In the genomic region with DNA sequence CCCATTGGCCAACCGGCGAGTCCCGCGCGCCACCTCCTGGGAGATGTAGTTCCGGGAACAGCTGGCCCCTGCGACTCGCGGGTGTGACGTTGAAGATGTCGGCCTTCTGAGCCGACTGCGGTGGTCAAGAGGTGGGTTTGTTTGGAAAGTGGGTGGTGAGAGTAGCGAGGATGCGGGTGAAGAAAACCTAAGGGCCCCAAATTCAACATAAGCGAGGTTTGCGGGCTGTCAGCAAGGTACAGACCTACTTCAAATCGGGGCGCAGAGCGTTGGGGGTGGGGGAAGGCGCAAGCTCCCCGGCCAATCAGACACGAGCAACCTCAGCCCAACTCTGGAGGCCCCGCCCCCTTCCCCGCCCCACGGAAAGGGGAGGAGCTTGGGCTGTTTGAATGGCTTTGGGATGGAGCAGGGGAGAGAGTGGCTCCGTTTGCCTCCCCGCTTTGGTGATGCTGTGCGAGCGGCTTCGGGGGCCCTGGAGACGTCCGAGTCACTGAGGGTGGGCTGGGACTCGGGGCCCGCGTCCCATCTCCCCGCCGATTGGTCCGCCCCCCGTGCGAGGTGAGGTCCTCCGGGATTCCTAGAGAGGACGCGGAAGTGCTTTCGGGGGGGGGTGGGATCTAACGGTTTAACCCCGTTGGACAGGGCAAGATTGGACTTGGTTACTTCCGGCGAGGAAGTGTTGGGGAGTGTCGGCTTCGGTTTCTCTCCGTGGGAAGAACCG, we compare ENCODE assay signal across 7 cellular contexts.
DNase-seq lines count a peak whose midpoint lies in the region; ATAC-seq lines count a peak whose summit lies in the region.

A gene (plus strand): TSS at position 60 of the 721 bp plus-strand sequence. CDS start 1,383 bp downstream, outside the sequence.

- peak; percentile 50 for ATAC-seq in GM18508 (IDR thresholded peaks at IDR 0.05; ENCODE audit: insufficient read depth, unreplicated experiment)
- peak; percentile 75 for ATAC-seq in HG02981 (IDR thresholded peaks at IDR 0.05; ENCODE audit: unreplicated experiment)

- DNase-seq in NCI-H2029 treated with DMSO at 0.1 percent for 48 hours (lab: John Stamatoyannopoulos, UW) (peak; percentile 89), T-helper 22 cell (ENCODE audit: low read depth) (peak; percentile 95), astrocyte of the hippocampus (ENCODE audit: low read depth, low spot score) (peak; percentile 99), hippocampal formation (lab: John Stamatoyannopoulos, UW) (peak; percentile 95 to 99), retina (peak; percentile 100)

Comparison
In these comparisons a context has a peak if more than half of its experiments do, and no peak if none do; other contexts are left out.
1. Peak in every context shown above with its lines: DNase-seq and ATAC-seq.